ENCODE assay signal across 8 cellular contexts in genomic region chr3:19149388-19149787, GRCh38. TPM values are rescaled to one million over a fixed set of nuclear protein-coding genes. Genes with fewer than 3 reads are reported as not detected.
DNase-seq lines count a peak whose midpoint lies in the region; ATAC-seq lines count a peak whose summit lies in the region.

No MANE protein-coding gene starts in this region.

- CTCF ChIA-PET in CD4-positive, alpha-beta memory T cell (lab: Charles Lee; ENCODE audit: partially characterized antibody): interaction anchor here (0.9 kb wide), 1 partner anchor 155 kb away, joined by 3 read pairs; no protein-coding TSS in a partner anchor
- CTCF ChIA-PET in activated naive CD4-positive, alpha-beta T cell treated with anti-CD3 and anti-CD28 coated beads for 36 hours (lab: Charles Lee): interaction anchor here (0.7 to 0.9 kb wide), 4 partner anchors 23 to 721 kb away, joined by 3 to 8 read pairs (median 4); no protein-coding TSS in a partner anchor

- no peak overlapping the region for H3K27ac Mint-ChIP-seq in CD4-positive, alpha-beta memory T cell
- no peak overlapping the region for H3K27ac Mint-ChIP-seq in activated naive CD4-positive, alpha-beta T cell treated with anti-CD3 and anti-CD28 coated beads for 36 hours

- POLR2A ChIA-PET in CD4-positive, alpha-beta memory T cell (lab: Charles Lee; ENCODE audit: partially characterized antibody): no interaction called here

- H3K36me3 Mint-ChIP-seq in CD4-positive, alpha-beta memory T cell: peaks cover 3 to 4% of the 10 kb centered on the region in 2 donors
- H3K36me3 Mint-ChIP-seq in activated naive CD4-positive, alpha-beta T cell treated with anti-CD3 and anti-CD28 coated beads for 36 hours (ENCODE audit: low read depth): no peaks in the 10 kb centered on the region

- peaks cover 22% of the 10 kb centered on the region for H3K4me1 ChIP-seq in CD4-positive, alpha-beta memory T cell (ENCODE audit: insufficient read depth, low read length)

- peaks cover 12 to 28% (median 17%) of the 10 kb centered on the region in 4 donors for H3K4me1 Mint-ChIP-seq in CD4-positive, alpha-beta memory T cell
- H3K4me1 Mint-ChIP-seq in activated naive CD4-positive, alpha-beta T cell treated with anti-CD3 and anti-CD28 coated beads for 36 hours (ENCODE audit: low read depth): peaks cover 15% of the 10 kb centered on the region

- H3K4me3 ChIP-seq in CD4-positive, alpha-beta memory T cell (ENCODE audit: low read length in 2 of 2): no peak overlapping the region

- H3K9me3 ChIP-seq in CD4-positive, alpha-beta memory T cell (ENCODE audit: control insufficient read depth in 1 of 2, low read length in 2 of 2): no peaks in the 10 kb centered on the region

- no peak overlapping the region for H3K27ac ChIP-seq in CD4-positive, alpha-beta memory T cell (ENCODE audit: low read depth, low read length)

- ATAC-seq in HG02642 (IDR thresholded peaks at IDR 0.05; ENCODE audit: poor library complexity, unreplicated experiment) (no peak), GM21825 (IDR thresholded peaks at IDR 0.05; ENCODE audit: unreplicated experiment) (no peak)

- intact Hi-C loops in CD4-positive, alpha-beta memory T cell (cut with micrococcal nuclease): loop anchor here (10.0 kb wide), 2 partner anchors 725 to 895 kb away; partner anchors contain the start of genes KAT2B and SATB1
- intact Hi-C loops in activated naive CD4-positive, alpha-beta T cell treated with anti-CD3 and anti-CD28 coated beads for 36 hours (cut with micrococcal nuclease): loop anchor here (5.0 kb wide), 1 partner anchor 367 kb away; no protein-coding TSS in a partner anchor

- peaks cover 0 to 21% (median 8%) of the 10 kb centered on the region in 8 donors for H3K9me3 Mint-ChIP-seq in CD4-positive, alpha-beta memory T cell
- peaks cover 4% of the 10 kb centered on the region for H3K9me3 Mint-ChIP-seq in activated naive CD4-positive, alpha-beta T cell treated with anti-CD3 and anti-CD28 coated beads for 36 hours

- H3K27me3 ChIP-seq in CD4-positive, alpha-beta memory T cell (ENCODE audit: insufficient read depth, low read length): peaks cover 7% of the 10 kb centered on the region

- peak in 2 of 5 donors; percentile 33 to 43 for DNase-seq in CD4-positive, alpha-beta memory T cell
- DNase-seq in HuH-7.5 (ENCODE audit: low spot score) (peak; percentile 51), kidney tubule cell (ENCODE audit: low spot score) (peak; percentile 44), SHP77 treated with DMSO at 0.1 percent for 48 hours (lab: John Stamatoyannopoulos, UW) (no peak), NCI-H187 treated with DMSO at 0.1 percent for 48 hours (lab: John Stamatoyannopoulos, UW) (no peak)
- DNase-seq in activated naive CD4-positive, alpha-beta T cell treated with anti-CD3 and anti-CD28 coated beads for 36 hours: peak; percentile 60

- H3K27me3 Mint-ChIP-seq in CD4-positive, alpha-beta memory T cell: peaks cover 15 to 17% of the 10 kb centered on the region in 2 donors
- peaks cover 27% of the 10 kb centered on the region for H3K27me3 Mint-ChIP-seq in activated naive CD4-positive, alpha-beta T cell treated with anti-CD3 and anti-CD28 coated beads for 36 hours (ENCODE audit: low read depth)

- H3K36me3 ChIP-seq in CD4-positive, alpha-beta memory T cell (ENCODE audit: insufficient read depth, low read length): no peaks in the 10 kb centered on the region

- H3K4me3 Mint-ChIP-seq in CD4-positive, alpha-beta memory T cell: peak overlapping the region in 5 of 8 donors; percentile 0 to 85 (median 27)
- H3K4me3 Mint-ChIP-seq in activated naive CD4-positive, alpha-beta T cell treated with anti-CD3 and anti-CD28 coated beads for 36 hours: no peak overlapping the region

RNA-seq across cellular contexts. Expression of gene KCNH8, which starts 1.1 kb away (rescaled TPM):
- total RNA-seq in CD4-positive, alpha-beta memory T cell: under 1 TPM; 0.06 to 0.19 TPM
- not detected for polyA plus RNA-seq in CD4-positive, alpha-beta memory T cell
- total RNA-seq in activated naive CD4-positive, alpha-beta T cell treated with anti-CD3 and anti-CD28 coated beads for 36 hours: not detected

Comparison
In these comparisons a context has a peak if more than half of its experiments do, and no peak if none do; other contexts are left out.
1. DNase-seq: peak in HuH-7.5 (single experiment), activated naive CD4-positive, alpha-beta T cell treated with anti-CD3 and anti-CD28 coated beads for 36 hours (single experiment) and kidney tubule cell (single experiment); none in SHP77 treated with DMSO at 0.1 percent for 48 hours (single experiment) and NCI-H187 treated with DMSO at 0.1 percent for 48 hours (single experiment).